In genomic region chr6:159980474-159980873, GRCh38 we compare ENCODE assay signal across 16 cellular contexts. TPM values are rescaled to one million over a fixed set of nuclear protein-coding genes. Genes with fewer than 3 reads are reported as not detected.
DNase-seq lines count a peak whose midpoint lies in the region; ATAC-seq and TF ChIP-seq lines count a peak whose summit lies in the region.
"Had no signal": no experiment of that assay in that cellular context is flagged by ENCODE, and none has a peak within 500 bp of the region (broad histone marks: within the 10 kb centered on the region; RNA-seq: fewer than 3 reads in every experiment).

No MANE protein-coding gene starts in this region.

- H3K4me3 ChIP-seq in GM08714 (ENCODE audit: low read length) (peak overlapping the region; percentile 63; the same call in 1 of the 2 replicates), psoas muscle (no peak overlapping the region)

- WGBS in psoas muscle, 3 donors, result 89 to 99% (median 97%) methylated on average over 5 of the region's 5 CpGs

- peak overlapping the region; percentile 90 for H3K27ac ChIP-seq in psoas muscle

- DNase-seq in activated CD4-positive, alpha-beta T cell treated with anti-CD3 and anti-CD28 coated beads, Interleukin-2, amount 10 ng/mL, durations not matched to agents 24 days and 14 days, result no peak
- DNase-seq in activated CD4-positive, alpha-beta T cell treated with anti-CD3 and anti-CD28 coated beads for 48 hours, result no peak
- no peak for DNase-seq in activated naive CD8-positive, alpha-beta T cell treated with anti-CD3 and anti-CD28 coated beads for 36 hours
- DNase-seq in psoas muscle, result no peak
- DNase-seq: hypothalamus; NCI-H2029 treated with DMSO at 0.1 percent for 48 hours; NCI-H526 treated with DMSO at 0.1 percent for 48 hours; stimulated activated CD4-positive, alpha-beta T cell treated with anti-CD3 and anti-CD28 coated beads, Interleukin-15, amount 100 ng/mL, for 24 hours; SW 1271 had no signal

- peak overlapping the region; percentile 92 for H3K27ac Mint-ChIP-seq in activated CD4-positive, alpha-beta T cell treated with anti-CD3 and anti-CD28 coated beads, Interleukin-2, amount 10 ng/mL, durations not matched to agents 24 days and 14 days
- H3K27ac Mint-ChIP-seq in activated naive CD8-positive, alpha-beta T cell treated with anti-CD3 and anti-CD28 coated beads for 36 hours, result peak overlapping the region; percentile 95

- peak overlapping the region; percentile 77 for H3K4me3 Mint-ChIP-seq in activated CD4-positive, alpha-beta T cell treated with anti-CD3 and anti-CD28 coated beads, Interleukin-2, amount 10 ng/mL, durations not matched to agents 24 days and 14 days
- H3K4me3 Mint-ChIP-seq in activated naive CD8-positive, alpha-beta T cell treated with anti-CD3 and anti-CD28 coated beads for 36 hours, result peak overlapping the region; percentile 70

- intact Hi-C loops in activated CD4-positive, alpha-beta T cell treated with anti-CD3 and anti-CD28 coated beads, Interleukin-2, amount 10 ng/mL, durations not matched to agents 24 days and 14 days (cut with micrococcal nuclease), result no loop called here
- intact Hi-C loops in psoas muscle (cut with DNase I), result loop anchor here in 1 of 2 donors (5.0 kb wide), 1 partner anchor 47 kb away; no protein-coding TSS in a partner anchor

- H3K4me1 Mint-ChIP-seq in activated CD4-positive, alpha-beta T cell treated with anti-CD3 and anti-CD28 coated beads, Interleukin-2, amount 10 ng/mL, durations not matched to agents 24 days and 14 days, result peaks cover 75% of the 10 kb centered on the region
- peaks cover 92% of the 10 kb centered on the region for H3K4me1 Mint-ChIP-seq in activated naive CD8-positive, alpha-beta T cell treated with anti-CD3 and anti-CD28 coated beads for 36 hours

- H3K9me3 Mint-ChIP-seq in activated CD4-positive, alpha-beta T cell treated with anti-CD3 and anti-CD28 coated beads, Interleukin-2, amount 10 ng/mL, durations not matched to agents 24 days and 14 days, result no peaks in the 10 kb centered on the region
- H3K9me3 Mint-ChIP-seq in activated naive CD8-positive, alpha-beta T cell treated with anti-CD3 and anti-CD28 coated beads for 36 hours, result no peaks in the 10 kb centered on the region

- H3K36me3 ChIP-seq in psoas muscle (ENCODE audit: insufficient read depth in 1 of 2, low read depth in 1 of 2), result no peaks in the 10 kb centered on the region
- H3K36me3 ChIP-seq: thoracic aorta had no signal

- TF ChIP-seq CTCF in psoas muscle (IDR thresholded peaks at IDR 0.05), result no peak

- no peaks in the 10 kb centered on the region for H3K27me3 Mint-ChIP-seq in activated CD4-positive, alpha-beta T cell treated with anti-CD3 and anti-CD28 coated beads, Interleukin-2, amount 10 ng/mL, durations not matched to agents 24 days and 14 days
- H3K27me3 Mint-ChIP-seq in activated naive CD8-positive, alpha-beta T cell treated with anti-CD3 and anti-CD28 coated beads for 36 hours, result no peaks in the 10 kb centered on the region

- H3K36me3 Mint-ChIP-seq in activated CD4-positive, alpha-beta T cell treated with anti-CD3 and anti-CD28 coated beads, Interleukin-2, amount 10 ng/mL, durations not matched to agents 24 days and 14 days (ENCODE audit: low read depth), result peaks cover 10% of the 10 kb centered on the region
- H3K36me3 Mint-ChIP-seq in activated naive CD8-positive, alpha-beta T cell treated with anti-CD3 and anti-CD28 coated beads for 36 hours, result peaks cover 30% of the 10 kb centered on the region

- H3K9me3 ChIP-seq in psoas muscle, result no peaks in the 10 kb centered on the region
- H3K9me3 ChIP-seq: thoracic aorta had no signal

- H3K27me3 ChIP-seq in psoas muscle (ENCODE audit: insufficient read depth in 3 of 3, low read length in 2 of 3), result no peaks in the 10 kb centered on the region

- H3K4me1 ChIP-seq in psoas muscle, result peaks cover 98% of the 10 kb centered on the region

- ATAC-seq in psoas muscle (no peak), GM19395 (IDR thresholded peaks at IDR 0.05; ENCODE audit: unreplicated experiment) (no peak), GM21786 (IDR thresholded peaks at IDR 0.05; ENCODE audit: unreplicated experiment) (no peak), GM19328 (IDR thresholded peaks at IDR 0.05; ENCODE audit: unreplicated experiment) (no peak)
- ATAC-seq: activated CD4-positive, CD25-positive, alpha-beta regulatory T cell treated with anti-CD3 and anti-CD28 coated beads, Interleukin-2, amount 50 U/mL, for 24 hours; left lobe of liver had no signal

RNA-seq across cellular contexts. Expression of gene IGF2R, which starts 11.6 kb away (rescaled TPM):
- total RNA-seq in activated CD4-positive, alpha-beta T cell treated with anti-CD3 and anti-CD28 coated beads, Interleukin-2, amount 10 ng/mL, durations not matched to agents 24 days and 14 days, result 75.1 and 77.9 TPM in 2 replicates
- 10 to 100 TPM; 74.9 to 77.7 TPM for total RNA-seq in activated naive CD8-positive, alpha-beta T cell treated with anti-CD3 and anti-CD28 coated beads for 36 hours
- total RNA-seq in psoas muscle, result 100 to 1,000 TPM; 113 to 167 (median 157) TPM
- polyA plus RNA-seq in psoas muscle, result 10 to 100 TPM; 40.1 to 91.0 (median 48.4) TPM
